2 cellular contexts compared by ENCODE assay signal in the genomic region with DNA sequence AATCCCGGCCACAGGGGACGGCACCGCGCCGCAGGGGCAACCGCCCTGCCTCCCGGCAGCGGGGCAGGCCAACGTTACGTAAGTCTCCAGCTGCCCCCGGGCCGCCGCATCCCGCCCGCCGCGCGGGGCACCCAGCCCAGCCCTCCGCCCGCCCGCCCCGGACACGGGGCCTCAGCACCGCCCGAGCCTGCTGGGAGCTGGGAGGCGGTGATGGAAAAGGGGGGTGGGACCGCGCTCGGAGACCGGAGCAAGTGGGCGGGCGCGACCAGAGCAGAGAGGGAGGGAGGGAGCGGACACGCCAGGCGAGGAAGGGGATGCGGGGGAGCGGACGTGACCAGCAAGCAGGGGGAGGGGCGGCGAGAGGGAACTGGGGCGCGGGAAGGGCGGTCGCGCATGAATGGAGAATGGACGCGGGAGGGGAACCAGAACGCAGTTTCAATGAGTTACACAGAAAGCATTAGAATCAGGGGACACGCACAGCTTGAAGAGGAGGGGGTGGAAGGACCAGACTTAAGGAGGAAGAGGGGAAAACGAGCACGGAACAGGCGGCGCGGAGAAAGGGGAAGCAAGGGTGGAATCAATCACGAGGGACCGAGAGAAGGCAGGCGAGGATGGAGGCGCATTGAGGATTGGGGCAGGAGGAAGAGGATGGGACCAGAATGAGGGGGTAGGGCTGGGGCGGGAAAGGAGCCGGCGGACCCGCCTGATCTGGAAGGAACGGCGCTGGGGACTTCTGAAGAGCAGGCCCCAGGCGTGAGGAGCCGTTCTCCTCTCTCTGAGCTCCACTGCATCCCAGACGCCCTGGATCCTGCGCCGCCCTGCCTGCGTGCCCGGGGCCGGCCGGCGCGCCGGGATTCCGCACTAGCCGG.
TF ChIP-seq lines count a peak whose summit lies in the region.

No MANE protein-coding gene starts in this region.

TF ChIP-seq in HEK293T, 16 proteins besides CTCF, POLR2A, EP300 and RAD21:
- TF ChIP-seq ARNT (IDR thresholded peaks at IDR 0.05) (0 out of 2 replicates have a peak, but pooled peaks have one; percentile 56), L3MBTL2 (conservative IDR thresholded peaks at IDR 0.05) (0 out of 2 replicates have a peak, but pooled peaks have one; percentile 35), TARDBP (IDR thresholded peaks at IDR 0.05) (0 out of 2 replicates have a peak, but pooled peaks have one; percentile 54), LEF1 (IDR thresholded peaks at IDR 0.05; ENCODE audit: borderline replicate concordance) (no peak; the same call in 1 of the 2 replicates)

TF ChIP-seq in H1, 55 proteins besides CTCF, POLR2A, EP300 and RAD21:
- TF ChIP-seq FOSL1 (IDR thresholded peaks at IDR 0.05; ENCODE audit: insufficient read depth, low read depth, low read length): no peak
- TF ChIP-seq NRF1 (IDR thresholded peaks at IDR 0.05; ENCODE audit: low read depth, low read length): no peak
- TF ChIP-seq PHF8 (conservative IDR thresholded peaks at IDR 0.05; ENCODE audit: low read depth, low read length): no peak; the same call in none of the 2 replicates
- TF ChIP-seq EGR1 (IDR thresholded peaks at IDR 0.05; ENCODE audit: borderline replicate concordance, low read depth, low read length): peak; percentile 68; the same call in 1 of the 2 replicates
- no peak for TF ChIP-seq SIX5 (IDR thresholded peaks at IDR 0.05; ENCODE audit: low read depth, low read length)
- peak; percentile 64 for TF ChIP-seq TAF7 (optimal IDR thresholded peaks at IDR 0.05; ENCODE audit: borderline replicate concordance, low read depth, low read length)
- TF ChIP-seq BACH1 (IDR thresholded peaks at IDR 0.05; ENCODE audit: low read length): peak; percentile 5; the same call in 1 of the 2 replicates
- TF ChIP-seq CHD1 (IDR thresholded peaks at IDR 0.05; ENCODE audit: low read depth, low read length): 0 out of 2 replicates have a peak, but pooled peaks have one; percentile 44
- TF ChIP-seq CBX5 (IDR thresholded peaks at IDR 0.05; ENCODE audit: low read depth, low read length): no peak
- TF ChIP-seq JUN (IDR thresholded peaks at IDR 0.05; ENCODE audit: low read depth, low read length): no peak
- TF ChIP-seq, protein P1, sequence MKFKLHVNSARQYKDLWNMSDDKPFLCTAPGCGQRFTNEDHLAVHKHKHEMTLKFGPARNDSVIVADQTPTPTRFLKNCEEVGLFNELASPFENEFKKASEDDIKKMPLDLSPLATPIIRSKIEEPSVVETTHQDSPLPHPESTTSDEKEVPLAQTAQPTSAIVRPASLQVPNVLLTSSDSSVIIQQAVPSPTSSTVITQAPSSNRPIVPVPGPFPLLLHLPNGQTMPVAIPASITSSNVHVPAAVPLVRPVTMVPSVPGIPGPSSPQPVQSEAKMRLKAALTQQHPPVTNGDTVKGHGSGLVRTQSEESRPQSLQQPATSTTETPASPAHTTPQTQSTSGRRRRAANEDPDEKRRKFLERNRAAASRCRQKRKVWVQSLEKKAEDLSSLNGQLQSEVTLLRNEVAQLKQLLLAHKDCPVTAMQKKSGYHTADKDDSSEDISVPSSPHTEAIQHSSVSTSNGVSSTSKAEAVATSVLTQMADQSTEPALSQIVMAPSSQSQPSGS (IDR thresholded peaks at IDR 0.05; ENCODE audit: low read length): no peak
- TF ChIP-seq, protein P2, sequence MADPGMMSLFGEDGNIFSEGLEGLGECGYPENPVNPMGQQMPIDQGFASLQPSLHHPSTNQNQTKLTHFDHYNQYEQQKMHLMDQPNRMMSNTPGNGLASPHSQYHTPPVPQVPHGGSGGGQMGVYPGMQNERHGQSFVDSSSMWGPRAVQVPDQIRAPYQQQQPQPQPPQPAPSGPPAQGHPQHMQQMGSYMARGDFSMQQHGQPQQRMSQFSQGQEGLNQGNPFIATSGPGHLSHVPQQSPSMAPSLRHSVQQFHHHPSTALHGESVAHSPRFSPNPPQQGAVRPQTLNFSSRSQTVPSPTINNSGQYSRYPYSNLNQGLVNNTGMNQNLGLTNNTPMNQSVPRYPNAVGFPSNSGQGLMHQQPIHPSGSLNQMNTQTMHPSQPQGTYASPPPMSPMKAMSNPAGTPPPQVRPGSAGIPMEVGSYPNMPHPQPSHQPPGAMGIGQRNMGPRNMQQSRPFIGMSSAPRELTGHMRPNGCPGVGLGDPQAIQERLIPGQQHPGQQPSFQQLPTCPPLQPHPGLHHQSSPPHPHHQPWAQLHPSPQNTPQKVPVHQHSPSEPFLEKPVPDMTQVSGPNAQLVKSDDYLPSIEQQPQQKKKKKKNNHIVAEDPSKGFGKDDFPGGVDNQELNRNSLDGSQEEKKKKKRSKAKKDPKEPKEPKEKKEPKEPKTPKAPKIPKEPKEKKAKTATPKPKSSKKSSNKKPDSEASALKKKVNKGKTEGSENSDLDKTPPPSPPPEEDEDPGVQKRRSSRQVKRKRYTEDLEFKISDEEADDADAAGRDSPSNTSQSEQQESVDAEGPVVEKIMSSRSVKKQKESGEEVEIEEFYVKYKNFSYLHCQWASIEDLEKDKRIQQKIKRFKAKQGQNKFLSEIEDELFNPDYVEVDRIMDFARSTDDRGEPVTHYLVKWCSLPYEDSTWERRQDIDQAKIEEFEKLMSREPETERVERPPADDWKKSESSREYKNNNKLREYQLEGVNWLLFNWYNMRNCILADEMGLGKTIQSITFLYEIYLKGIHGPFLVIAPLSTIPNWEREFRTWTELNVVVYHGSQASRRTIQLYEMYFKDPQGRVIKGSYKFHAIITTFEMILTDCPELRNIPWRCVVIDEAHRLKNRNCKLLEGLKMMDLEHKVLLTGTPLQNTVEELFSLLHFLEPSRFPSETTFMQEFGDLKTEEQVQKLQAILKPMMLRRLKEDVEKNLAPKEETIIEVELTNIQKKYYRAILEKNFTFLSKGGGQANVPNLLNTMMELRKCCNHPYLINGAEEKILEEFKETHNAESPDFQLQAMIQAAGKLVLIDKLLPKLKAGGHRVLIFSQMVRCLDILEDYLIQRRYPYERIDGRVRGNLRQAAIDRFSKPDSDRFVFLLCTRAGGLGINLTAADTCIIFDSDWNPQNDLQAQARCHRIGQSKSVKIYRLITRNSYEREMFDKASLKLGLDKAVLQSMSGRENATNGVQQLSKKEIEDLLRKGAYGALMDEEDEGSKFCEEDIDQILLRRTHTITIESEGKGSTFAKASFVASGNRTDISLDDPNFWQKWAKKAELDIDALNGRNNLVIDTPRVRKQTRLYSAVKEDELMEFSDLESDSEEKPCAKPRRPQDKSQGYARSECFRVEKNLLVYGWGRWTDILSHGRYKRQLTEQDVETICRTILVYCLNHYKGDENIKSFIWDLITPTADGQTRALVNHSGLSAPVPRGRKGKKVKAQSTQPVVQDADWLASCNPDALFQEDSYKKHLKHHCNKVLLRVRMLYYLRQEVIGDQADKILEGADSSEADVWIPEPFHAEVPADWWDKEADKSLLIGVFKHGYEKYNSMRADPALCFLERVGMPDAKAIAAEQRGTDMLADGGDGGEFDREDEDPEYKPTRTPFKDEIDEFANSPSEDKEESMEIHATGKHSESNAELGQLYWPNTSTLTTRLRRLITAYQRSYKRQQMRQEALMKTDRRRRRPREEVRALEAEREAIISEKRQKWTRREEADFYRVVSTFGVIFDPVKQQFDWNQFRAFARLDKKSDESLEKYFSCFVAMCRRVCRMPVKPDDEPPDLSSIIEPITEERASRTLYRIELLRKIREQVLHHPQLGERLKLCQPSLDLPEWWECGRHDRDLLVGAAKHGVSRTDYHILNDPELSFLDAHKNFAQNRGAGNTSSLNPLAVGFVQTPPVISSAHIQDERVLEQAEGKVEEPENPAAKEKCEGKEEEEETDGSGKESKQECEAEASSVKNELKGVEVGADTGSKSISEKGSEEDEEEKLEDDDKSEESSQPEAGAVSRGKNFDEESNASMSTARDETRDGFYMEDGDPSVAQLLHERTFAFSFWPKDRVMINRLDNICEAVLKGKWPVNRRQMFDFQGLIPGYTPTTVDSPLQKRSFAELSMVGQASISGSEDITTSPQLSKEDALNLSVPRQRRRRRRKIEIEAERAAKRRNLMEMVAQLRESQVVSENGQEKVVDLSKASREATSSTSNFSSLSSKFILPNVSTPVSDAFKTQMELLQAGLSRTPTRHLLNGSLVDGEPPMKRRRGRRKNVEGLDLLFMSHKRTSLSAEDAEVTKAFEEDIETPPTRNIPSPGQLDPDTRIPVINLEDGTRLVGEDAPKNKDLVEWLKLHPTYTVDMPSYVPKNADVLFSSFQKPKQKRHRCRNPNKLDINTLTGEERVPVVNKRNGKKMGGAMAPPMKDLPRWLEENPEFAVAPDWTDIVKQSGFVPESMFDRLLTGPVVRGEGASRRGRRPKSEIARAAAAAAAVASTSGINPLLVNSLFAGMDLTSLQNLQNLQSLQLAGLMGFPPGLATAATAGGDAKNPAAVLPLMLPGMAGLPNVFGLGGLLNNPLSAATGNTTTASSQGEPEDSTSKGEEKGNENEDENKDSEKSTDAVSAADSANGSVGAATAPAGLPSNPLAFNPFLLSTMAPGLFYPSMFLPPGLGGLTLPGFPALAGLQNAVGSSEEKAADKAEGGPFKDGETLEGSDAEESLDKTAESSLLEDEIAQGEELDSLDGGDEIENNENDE (IDR thresholded peaks at IDR 0.05; ENCODE audit: insufficient replicate concordance, low read length): no peak
- TF ChIP-seq TBP (IDR thresholded peaks at IDR 0.05; ENCODE audit: low read depth, low read length): peak; percentile 26; the same call in 1 of the 2 replicates
- TF ChIP-seq ASH2L (IDR thresholded peaks at IDR 0.05; ENCODE audit: low read length): peak; percentile 22
- TF ChIP-seq KDM5A (IDR thresholded peaks at IDR 0.05; ENCODE audit: low read length): no peak
- TF ChIP-seq KDM1A (IDR thresholded peaks at IDR 0.05; ENCODE audit: borderline replicate concordance, low read length): no peak
- no peak; a peak in 1 of 4 replicates for TF ChIP-seq SIN3A (conservative IDR thresholded peaks at IDR 0.05 in 1 of 2, IDR thresholded peaks at IDR 0.05 in 1 of 2; ENCODE audit: low read depth in 1 of 2, low read length in 2 of 2)
- TF ChIP-seq RNF2 (IDR thresholded peaks at IDR 0.05; ENCODE audit: borderline replicate concordance, low read depth, low read length, missing control alignments, poor library complexity, severe bottlenecking): no peak
- peak; percentile 66 for TF ChIP-seq KDM4A (IDR thresholded peaks at IDR 0.05; ENCODE audit: low read depth, low read length, severe bottlenecking)
- TF ChIP-seq CTBP2 (IDR thresholded peaks at IDR 0.05; ENCODE audit: borderline replicate concordance, insufficient read depth, insufficient read length, low read length): peak; percentile 71
- no peak for TF ChIP-seq SRF (IDR thresholded peaks at IDR 0.05; ENCODE audit: low read depth, low read length)
